8 cellular contexts compared by ENCODE assay signal in genomic region chr11:11620966-11621880, GRCh38. TPM values are rescaled to one million over a fixed set of nuclear protein-coding genes. Genes with fewer than 3 reads are reported as not detected.
DNase-seq lines count a peak whose midpoint lies in the region; ATAC-seq and TF ChIP-seq lines count a peak whose summit lies in the region.

No MANE protein-coding gene starts in this region.

- no peak for TF ChIP-seq POLR2A in prostate gland (IDR thresholded peaks at IDR 0.05)

- peak overlapping the region; percentile 73 to 78 for H3K27ac ChIP-seq in prostate gland

- peak overlapping the region; percentile 72 for H3K4me3 Mint-ChIP-seq in activated naive CD4-positive, alpha-beta T cell treated with anti-CD3 and anti-CD28 coated beads, Interleukin-2, amount 10 ng/mL, durations not matched to agents 7 days and 5 days

- H3K4me1 ChIP-seq in Loucy (ENCODE audit: insufficient read depth, low read length, poor library complexity, severe bottlenecking) (no peaks in the 10 kb centered on the region), prostate gland (replicated peaks) (peaks cover 8% of the 10 kb centered on the region)

- H3K27ac Mint-ChIP-seq in activated naive CD4-positive, alpha-beta T cell treated with anti-CD3 and anti-CD28 coated beads, Interleukin-2, amount 10 ng/mL, durations not matched to agents 7 days and 5 days: peak overlapping the region; percentile 16

- peaks cover 16% of the 10 kb centered on the region for H3K4me1 Mint-ChIP-seq in activated naive CD4-positive, alpha-beta T cell treated with anti-CD3 and anti-CD28 coated beads, Interleukin-2, amount 10 ng/mL, durations not matched to agents 7 days and 5 days

- CTCF ChIA-PET in activated naive CD4-positive, alpha-beta T cell treated with anti-CD3 and anti-CD28 coated beads, Interleukin-2, amount 10 ng/mL, durations not matched to agents 7 days and 5 days (lab: Charles Lee): interaction anchor here (0.5 to 1.3 kb wide), 3 partner anchors 221 to 585 kb away, joined by 3 read pairs; no protein-coding TSS in a partner anchor

- WGBS in prostate gland: under 1% methylated on average over 71 of the region's 73 CpGs

- no peaks in the 10 kb centered on the region for H3K9me3 Mint-ChIP-seq in activated naive CD4-positive, alpha-beta T cell treated with anti-CD3 and anti-CD28 coated beads, Interleukin-2, amount 10 ng/mL, durations not matched to agents 7 days and 5 days

- peak; percentile 18 for DNase-seq in EH (ENCODE audit: low read depth)
- DNase-seq in activated naive CD4-positive, alpha-beta T cell treated with anti-CD3 and anti-CD28 coated beads, Interleukin-2, amount 10 ng/mL, durations not matched to agents 7 days and 5 days: peak; percentile 44
- DNase-seq in left cardiac atrium: peak; percentile 54
- peak; percentile 38 for DNase-seq in prostate gland (ENCODE audit: low spot score)

- no peaks in the 10 kb centered on the region for H3K36me3 Mint-ChIP-seq in activated naive CD4-positive, alpha-beta T cell treated with anti-CD3 and anti-CD28 coated beads, Interleukin-2, amount 10 ng/mL, durations not matched to agents 7 days and 5 days

- H3K9me3 ChIP-seq in Loucy (ENCODE audit: insufficient read depth, low read depth, low read length) (no peaks in the 10 kb centered on the region), prostate gland (no peaks in the 10 kb centered on the region)

- no peaks in the 10 kb centered on the region for H3K27me3 ChIP-seq in Loucy (ENCODE audit: insufficient read depth, low read length, poor library complexity, severe bottlenecking)
- no peaks in the 10 kb centered on the region for H3K27me3 ChIP-seq in prostate gland (replicated peaks; ENCODE audit: insufficient read depth)

- H3K79me2 ChIP-seq in Loucy (ENCODE audit: insufficient read depth, low read length): no peaks in the 10 kb centered on the region

- H3K27me3 Mint-ChIP-seq in activated naive CD4-positive, alpha-beta T cell treated with anti-CD3 and anti-CD28 coated beads, Interleukin-2, amount 10 ng/mL, durations not matched to agents 7 days and 5 days: peaks cover 67% of the 10 kb centered on the region

- H2AFZ ChIP-seq in Loucy (ENCODE audit: low read length): peak overlapping the region; percentile 61; the same call in 1 of the 2 replicates

- ATAC-seq in GM19452 (IDR thresholded peaks at IDR 0.05; ENCODE audit: unreplicated experiment) (peak; percentile 5), left cardiac atrium (peak; percentile 36 to 51), HG03095 (IDR thresholded peaks at IDR 0.05; ENCODE audit: unreplicated experiment) (no peak), GM21737 (IDR thresholded peaks at IDR 0.05; ENCODE audit: unreplicated experiment) (no peak)

- H3K4me3 ChIP-seq in Loucy (ENCODE audit: low read length, poor library complexity, severe bottlenecking) (peak overlapping the region; percentile 59), prostate gland (peak overlapping the region; percentile 43 to 49)

- H4K20me1 ChIP-seq in Loucy (ENCODE audit: insufficient read depth, low read length, poor library complexity, severe bottlenecking): no peaks in the 10 kb centered on the region

- no peaks in the 10 kb centered on the region for H3K36me3 ChIP-seq in Loucy (ENCODE audit: insufficient read depth, low read length)
- no peaks in the 10 kb centered on the region for H3K36me3 ChIP-seq in prostate gland

- TF ChIP-seq CTCF in Loucy (conservative IDR thresholded peaks at IDR 0.05; ENCODE audit: low read length) (no peak), prostate gland (IDR thresholded peaks at IDR 0.05) (no peak)

- peak overlapping the region; percentile 76 for H3K4me2 ChIP-seq in Loucy (ENCODE audit: low read depth, low read length, poor library complexity, severe bottlenecking)

- intact Hi-C loops in left cardiac atrium (cut with DNase I): loop anchor here (2.0 to 10.0 kb wide), 6 partner anchors 42 to 226 kb away; no protein-coding TSS in a partner anchor
- intact Hi-C loops in prostate gland (cut with DNase I): loop anchor here (5.0 to 10.0 kb wide), 3 partner anchors 166 to 586 kb away; no protein-coding TSS in a partner anchor

- no peaks in the 10 kb centered on the region for H3K9me2 ChIP-seq in Loucy (replicated peaks; ENCODE audit: low read depth, low read length)

- H3F3A ChIP-seq in Loucy (ENCODE audit: low read depth): no peaks in the 10 kb centered on the region

- H3K9ac ChIP-seq in Loucy (ENCODE audit: low read depth, low read length, poor library complexity, severe bottlenecking): no peak overlapping the region

RNA-seq across cellular contexts. Expression of gene GALNT18, which starts 0.6 kb away (rescaled TPM):
- total RNA-seq in left cardiac atrium (10 to 100 TPM; 20.1 to 21.5 TPM), prostate gland (100 to 1,000 TPM in 1 of 2 donors, 10 to 100 TPM in 1; 29.4 to 105 TPM)

Comparison
In these comparisons a context has a peak if more than half of its experiments do, and no peak if none do; other contexts are left out.
1. ATAC-seq: peak in GM19452 (single experiment) and left cardiac atrium (2 of 2); none in HG03095 (single experiment) and GM21737 (single experiment).
2. Peak in every context shown above with its lines, with median percentiles within 50 percentile points of each other: DNase-seq.